24 cellular contexts compared by ENCODE assay signal in genomic region chr11:100151944-100152343, GRCh38.
A peak's percentile ranks its signal among the peaks of the same experiment; 100 is the strongest.
DNase-seq lines count a peak whose midpoint lies in the region; TF ChIP-seq lines count a peak whose summit lies in the region.
"Had no signal": no experiment of that assay in that cellular context is flagged by ENCODE, and none has a peak within 500 bp of the region (broad histone marks: within the 10 kb centered on the region; RNA-seq: fewer than 3 reads in every experiment).

No MANE protein-coding gene starts in this region.

- no peak overlapping the region for H3K27ac ChIP-seq in brain microvascular endothelial cell
- H3K27ac ChIP-seq: adrenal gland, coronary artery, heart left ventricle, HL-60, pancreas, upper lobe of left lung, WERI-Rb-1 had no signal

- H3K4me3 ChIP-seq in MG63 (no peak overlapping the region), brain microvascular endothelial cell (ENCODE audit: low read depth, low read length) (no peak overlapping the region), HAP-1 (no peak overlapping the region)
- H3K4me3 ChIP-seq: adrenal gland, coronary artery, GM12878, heart left ventricle, mucosa of descending colon, pancreas, upper lobe of left lung had no signal

- H3K36me3 ChIP-seq in MG63 (no peaks in the 10 kb centered on the region), brain microvascular endothelial cell (replicated peaks) (no peaks in the 10 kb centered on the region), HAP-1 (replicated peaks) (no peaks in the 10 kb centered on the region)
- H3K36me3 ChIP-seq: adrenal gland, heart left ventricle, pancreas, upper lobe of left lung, WERI-Rb-1 had no signal

- H3K27ac Mint-ChIP-seq in nephron progenitor cell = peak overlapping the region; percentile 3
- H3K27ac Mint-ChIP-seq: activated T-helper 2 cell treated with anti-CD3 and anti-CD28 coated beads, Interferon-gamma antibody, Interleukin-2, Interleukin-4, amounts not matched to agents 10 μg/mL and 5 μg/mL and 100 μg/mL, durations not matched to agents 14 hours and 24 hours and 36 hours had no signal

- no peak overlapping the region for H3K4me3 Mint-ChIP-seq in nephron progenitor cell

- peak; percentile 2 for DNase-seq in Caki2 (ENCODE audit: low read depth)
- peak; percentile 55 for DNase-seq in MG63
- DNase-seq in brain microvascular endothelial cell = peak; percentile 25
- no peak for DNase-seq in nephron progenitor cell
- no peak for DNase-seq in activated CD4-positive, alpha-beta T cell treated with anti-CD3 and anti-CD28 coated beads for 1 hour
- DNase-seq in KBM-7 = no peak
- no peak for DNase-seq in HAP-1 (ENCODE audit: low spot score in 2 of 2)
- no peak for DNase-seq in putamen (ENCODE audit: low spot score)
- DNase-seq: erythroblast; heart left ventricle; Karpas-422; mucosa of descending colon; NCI-H1694; NCI-H510A; stimulated activated CD4-positive, alpha-beta T cell treated with anti-CD3 and anti-CD28 coated beads, Interleukin-12 subunit alpha, Interleukin-12 subunit beta, amount 100 ng/mL, for 4 hours; stimulated activated naive CD8-positive, alpha-beta T cell treated with anti-CD3 and anti-CD28 coated beads, Interleukin-15, Interleukin-2, amounts not matched to agents 100 U/mL and 50 U/mL, for 24 hours; upper lobe of left lung; WERI-Rb-1 had no signal

- peaks cover 6% of the 10 kb centered on the region for H3K27me3 Mint-ChIP-seq in nephron progenitor cell (ENCODE audit: low read depth, poor library complexity)

- no peaks in the 10 kb centered on the region for H3K9me3 Mint-ChIP-seq in nephron progenitor cell

- TF ChIP-seq CTCF in brain microvascular endothelial cell (IDR thresholded peaks at IDR 0.05; ENCODE audit: low read depth, low read length, missing control alignments) (no peak), nephron progenitor cell (IDR thresholded peaks at IDR 0.05) (no peak)

- H3K9me3 ChIP-seq in MG63 (no peaks in the 10 kb centered on the region; the same call in 1 of the 2 replicates), HAP-1 (no peaks in the 10 kb centered on the region)
- H3K9me3 ChIP-seq: adrenal gland, mucosa of descending colon, pancreas, upper lobe of left lung had no signal

- peaks cover 14% of the 10 kb centered on the region for H3K4me1 Mint-ChIP-seq in nephron progenitor cell

- no peaks in the 10 kb centered on the region for H3K4me1 ChIP-seq in HAP-1
- H3K4me1 ChIP-seq: adrenal gland, heart left ventricle, pancreas, upper lobe of left lung had no signal

- no peaks in the 10 kb centered on the region for H3K36me3 Mint-ChIP-seq in nephron progenitor cell (ENCODE audit: low read depth)

- no peaks in the 10 kb centered on the region for H3K27me3 ChIP-seq in MG63
- no peaks in the 10 kb centered on the region for H3K27me3 ChIP-seq in brain microvascular endothelial cell (replicated peaks)
- H3K27me3 ChIP-seq in HAP-1 (ENCODE audit: low read depth) = no peaks in the 10 kb centered on the region
- H3K27me3 ChIP-seq: adrenal gland, heart left ventricle, pancreas, upper lobe of left lung had no signal

- in situ Hi-C loops in Caki2 (cut with HindIII; ENCODE audit: low pct_unique_long_range_greater_than_20kb, low sequenced_read_pairs) (no loop called here), brain microvascular endothelial cell (cut with HindIII; ENCODE audit: low pct_ligation_motif_present, low sequenced_read_pairs) (no loop called here), KBM-7 (cut with MboI; ENCODE audit: low pct_unique_long_range_greater_than_20kb, low sequenced_read_pairs) (no loop called here), HAP-1 (cut with MboI; ENCODE audit: low sequenced_read_pairs) (no loop called here)

Comparison
In these comparisons a context has a peak if more than half of its experiments do, and no peak if none do; other contexts are left out.
1. DNase-seq: peak in Caki2 (single experiment), MG63 (single experiment) and brain microvascular endothelial cell (single experiment); none in nephron progenitor cell (single experiment), activated CD4-positive, alpha-beta T cell treated with anti-CD3 and anti-CD28 coated beads for 1 hour (single experiment), KBM-7 (single experiment), HAP-1 (0 of 2) and putamen (single experiment).